1 cellular context compared by ENCODE assay signal in genomic region chr4:121794505-121795192, GRCh38.
A peak's percentile ranks its signal among the peaks of the same experiment; 100 is the strongest.
TF ChIP-seq lines count a peak whose summit lies in the region.

No MANE protein-coding gene starts in this region.

TF ChIP-seq in K562, 482 proteins besides CTCF, POLR2A, EP300 and RAD21 (continued from another document and continues in another):
- TF ChIP-seq GTF3C2 (IDR thresholded peaks at IDR 0.05; ENCODE audit: borderline replicate concordance, extremely low read depth, insufficient read length) (no peak), NUFIP1 (IDR thresholded peaks at IDR 0.05; ENCODE audit: partially characterized antibody) (peak; percentile 51), ZNF197 (CRISPR knock-in tag; IDR thresholded peaks at IDR 0.05; ENCODE audit: low read depth) (peak; percentile 92), ATF2 (CRISPR knock-in tag; IDR thresholded peaks at IDR 0.05) (no peak), ZNF785 (CRISPR knock-in tag; IDR thresholded peaks at IDR 0.05) (no peak), ATF4 (CRISPR knock-in tag; IDR thresholded peaks at IDR 0.05) (0 out of 2 replicates have a peak, but pooled peaks have one; percentile 25), CTBP1 (IDR thresholded peaks at IDR 0.05; ENCODE audit: borderline replicate concordance) (peak; percentile 60; the same call in 1 of the 2 replicates), ZNF239 (CRISPR knock-in tag; IDR thresholded peaks at IDR 0.05) (peak; percentile 20; the same call in 1 of the 2 replicates), MTA3 (IDR thresholded peaks at IDR 0.05; ENCODE audit: borderline replicate concordance) (peak; percentile 62; the same call in 1 of the 2 replicates), KLF16 (IDR thresholded peaks at IDR 0.05) (peak; percentile 96), THAP7 (CRISPR knock-in tag; IDR thresholded peaks at IDR 0.05) (no peak), TEAD4 (IDR thresholded peaks at IDR 0.05; ENCODE audit: low read length) (peak; percentile 99), TEAD4 (CRISPR knock-in tag; IDR thresholded peaks at IDR 0.05; ENCODE audit: borderline replicate concordance) (no peak), POLR2AphosphoS5 (IDR thresholded peaks at IDR 0.05; ENCODE audit: control insufficient read depth, insufficient read depth, low read depth, low read length) (peak; percentile 97), NFIX (CRISPR knock-in tag; IDR thresholded peaks at IDR 0.05; ENCODE audit: low read depth) (no peak), ESRRA (IDR thresholded peaks at IDR 0.05; ENCODE audit: borderline replicate concordance, low read depth) (peak; percentile 87), ZKSCAN8 (CRISPR knock-in tag; IDR thresholded peaks at IDR 0.05) (no peak), TCF3 (CRISPR knock-in tag; IDR thresholded peaks at IDR 0.05) (peak; percentile 98), ZNF639 (CRISPR knock-in tag; conservative IDR thresholded peaks at IDR 0.05 in 1 of 2, IDR thresholded peaks at IDR 0.05 in 1 of 2) (0 out of 4 replicates have a peak, but pooled peaks of 1 of the 2 experiments have one; percentile 55), IFI16 (CRISPR knock-in tag; IDR thresholded peaks at IDR 0.05) (no peak), KDM1A (IDR thresholded peaks at IDR 0.05) (peak; percentile 98), MCM2 (IDR thresholded peaks at IDR 0.05; ENCODE audit: low read depth) (no peak), KLF6 (CRISPR knock-in tag; IDR thresholded peaks at IDR 0.05; ENCODE audit: borderline replicate concordance) (peak; percentile 40; the same call in 1 of the 2 replicates), CREB1 (IDR thresholded peaks at IDR 0.05) (peak; percentile 59; the same call in 1 of the 2 replicates), CREB1 (CRISPR knock-in tag; IDR thresholded peaks at IDR 0.05) (no peak), STAT5A (IDR thresholded peaks at IDR 0.05; ENCODE audit: borderline replicate concordance, low read length) (peak; percentile 96), BACH1 (tag; IDR thresholded peaks at IDR 0.05) (no peak), HOMEZ (CRISPR knock-in tag; IDR thresholded peaks at IDR 0.05) (no peak), ZNF274 (IDR thresholded peaks at IDR 0.05; ENCODE audit: borderline replicate concordance, low read depth, low read length) (no peak), POLR2H (tag; IDR thresholded peaks at IDR 0.05; ENCODE audit: low read depth) (no peak), THAP12 (CRISPR knock-in tag; IDR thresholded peaks at IDR 0.05) (no peak), MEIS2 (IDR thresholded peaks at IDR 0.05; ENCODE audit: partially characterized antibody) (peak; percentile 94), DMBX1 (CRISPR knock-in tag; IDR thresholded peaks at IDR 0.05; ENCODE audit: borderline replicate concordance) (peak; percentile 63; the same call in 1 of the 2 replicates), CEBPB (tag; IDR thresholded peaks at IDR 0.05) (peak; percentile 92)
- TF ChIP-seq, protein P1, sequence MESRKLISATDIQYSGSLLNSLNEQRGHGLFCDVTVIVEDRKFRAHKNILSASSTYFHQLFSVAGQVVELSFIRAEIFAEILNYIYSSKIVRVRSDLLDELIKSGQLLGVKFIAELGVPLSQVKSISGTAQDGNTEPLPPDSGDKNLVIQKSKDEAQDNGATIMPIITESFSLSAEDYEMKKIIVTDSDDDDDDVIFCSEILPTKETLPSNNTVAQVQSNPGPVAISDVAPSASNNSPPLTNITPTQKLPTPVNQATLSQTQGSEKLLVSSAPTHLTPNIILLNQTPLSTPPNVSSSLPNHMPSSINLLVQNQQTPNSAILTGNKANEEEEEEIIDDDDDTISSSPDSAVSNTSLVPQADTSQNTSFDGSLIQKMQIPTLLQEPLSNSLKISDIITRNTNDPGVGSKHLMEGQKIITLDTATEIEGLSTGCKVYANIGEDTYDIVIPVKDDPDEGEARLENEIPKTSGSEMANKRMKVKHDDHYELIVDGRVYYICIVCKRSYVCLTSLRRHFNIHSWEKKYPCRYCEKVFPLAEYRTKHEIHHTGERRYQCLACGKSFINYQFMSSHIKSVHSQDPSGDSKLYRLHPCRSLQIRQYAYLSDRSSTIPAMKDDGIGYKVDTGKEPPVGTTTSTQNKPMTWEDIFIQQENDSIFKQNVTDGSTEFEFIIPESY (CRISPR knock-in tag; IDR thresholded peaks at IDR 0.05) = 0 out of 2 replicates have a peak, but pooled peaks have one; percentile 23
- TF ChIP-seq, protein P2, sequence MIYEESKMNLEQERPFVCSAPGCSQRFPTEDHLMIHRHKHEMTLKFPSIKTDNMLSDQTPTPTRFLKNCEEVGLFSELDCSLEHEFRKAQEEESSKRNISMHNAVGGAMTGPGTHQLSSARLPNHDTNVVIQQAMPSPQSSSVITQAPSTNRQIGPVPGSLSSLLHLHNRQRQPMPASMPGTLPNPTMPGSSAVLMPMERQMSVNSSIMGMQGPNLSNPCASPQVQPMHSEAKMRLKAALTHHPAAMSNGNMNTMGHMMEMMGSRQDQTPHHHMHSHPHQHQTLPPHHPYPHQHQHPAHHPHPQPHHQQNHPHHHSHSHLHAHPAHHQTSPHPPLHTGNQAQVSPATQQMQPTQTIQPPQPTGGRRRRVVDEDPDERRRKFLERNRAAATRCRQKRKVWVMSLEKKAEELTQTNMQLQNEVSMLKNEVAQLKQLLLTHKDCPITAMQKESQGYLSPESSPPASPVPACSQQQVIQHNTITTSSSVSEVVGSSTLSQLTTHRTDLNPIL (CRISPR knock-in tag; IDR thresholded peaks at IDR 0.05) = no peak
- TF ChIP-seq, protein P3, sequence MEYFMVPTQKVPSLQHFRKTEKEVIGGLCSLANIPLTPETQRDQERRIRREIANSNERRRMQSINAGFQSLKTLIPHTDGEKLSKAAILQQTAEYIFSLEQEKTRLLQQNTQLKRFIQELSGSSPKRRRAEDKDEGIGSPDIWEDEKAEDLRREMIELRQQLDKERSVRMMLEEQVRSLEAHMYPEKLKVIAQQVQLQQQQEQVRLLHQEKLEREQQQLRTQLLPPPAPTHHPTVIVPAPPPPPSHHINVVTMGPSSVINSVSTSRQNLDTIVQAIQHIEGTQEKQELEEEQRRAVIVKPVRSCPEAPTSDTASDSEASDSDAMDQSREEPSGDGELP (CRISPR knock-in tag; IDR thresholded peaks at IDR 0.05; ENCODE audit: borderline replicate concordance) = no peak
- TF ChIP-seq, protein P4, sequence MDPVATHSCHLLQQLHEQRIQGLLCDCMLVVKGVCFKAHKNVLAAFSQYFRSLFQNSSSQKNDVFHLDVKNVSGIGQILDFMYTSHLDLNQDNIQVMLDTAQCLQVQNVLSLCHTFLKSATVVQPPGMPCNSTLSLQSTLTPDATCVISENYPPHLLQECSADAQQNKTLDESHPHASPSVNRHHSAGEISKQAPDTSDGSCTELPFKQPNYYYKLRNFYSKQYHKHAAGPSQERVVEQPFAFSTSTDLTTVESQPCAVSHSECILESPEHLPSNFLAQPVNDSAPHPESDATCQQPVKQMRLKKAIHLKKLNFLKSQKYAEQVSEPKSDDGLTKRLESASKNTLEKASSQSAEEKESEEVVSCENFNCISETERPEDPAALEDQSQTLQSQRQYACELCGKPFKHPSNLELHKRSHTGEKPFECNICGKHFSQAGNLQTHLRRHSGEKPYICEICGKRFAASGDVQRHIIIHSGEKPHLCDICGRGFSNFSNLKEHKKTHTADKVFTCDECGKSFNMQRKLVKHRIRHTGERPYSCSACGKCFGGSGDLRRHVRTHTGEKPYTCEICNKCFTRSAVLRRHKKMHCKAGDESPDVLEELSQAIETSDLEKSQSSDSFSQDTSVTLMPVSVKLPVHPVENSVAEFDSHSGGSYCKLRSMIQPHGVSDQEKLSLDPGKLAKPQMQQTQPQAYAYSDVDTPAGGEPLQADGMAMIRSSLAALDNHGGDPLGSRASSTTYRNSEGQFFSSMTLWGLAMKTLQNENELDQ (CRISPR knock-in tag; IDR thresholded peaks at IDR 0.05; ENCODE audit: borderline replicate concordance) = no peak
